Comparison of ENCODE assay signal across 30 cellular contexts in genomic region chr10:123526356-123527079, GRCh38.
DNase-seq lines count a peak whose midpoint lies in the region; ATAC-seq and TF ChIP-seq lines count a peak whose summit lies in the region.
"Had no signal": no experiment of that assay in that cellular context is flagged by ENCODE, and none has a peak within 500 bp of the region (broad histone marks: within the 10 kb centered on the region; RNA-seq: fewer than 3 reads in every experiment).

No MANE protein-coding gene starts in this region.

- CTCF ChIA-PET in activated CD4-positive, alpha-beta memory T cell treated with anti-CD3 and anti-CD28 coated beads for 36 hours (lab: Charles Lee): no interaction called here

- TF ChIP-seq CTCF in esophagus muscularis mucosa (IDR thresholded peaks at IDR 0.05): no peak

- WGBS in esophagus muscularis mucosa: 76% methylated on average over 7 of the region's 7 CpGs

- H3K4me1 Mint-ChIP-seq in activated CD4-positive, alpha-beta memory T cell treated with anti-CD3 and anti-CD28 coated beads for 36 hours (ENCODE audit: low read depth): no peaks in the 10 kb centered on the region
- no peaks in the 10 kb centered on the region for H3K4me1 Mint-ChIP-seq in activated T-cell treated with anti-CD3 and anti-CD28 coated beads, Interleukin-2, amount 50 U/mL, for 72 hours (ENCODE audit: low read depth)
- H3K4me1 Mint-ChIP-seq: activated CD4-positive, alpha-beta T cell treated with anti-CD3 and anti-CD28 coated beads, Interleukin-2, amount 10 ng/mL, durations not matched to agents 24 days and 14 days; CD4-positive, CD25-positive, alpha-beta regulatory T cell had no signal

- no peak for TF ChIP-seq EP300 in esophagus muscularis mucosa (IDR thresholded peaks at IDR 0.05)

- no peaks in the 10 kb centered on the region for H3K4me1 ChIP-seq in esophagus muscularis mucosa
- H3K4me1 ChIP-seq: colonic mucosa, right lobe of liver, spleen, thyroid gland had no signal

- peak; percentile 0 for DNase-seq in NCI-H2171 treated with DMSO at 0.1 percent for 48 hours (lab: John Stamatoyannopoulos, UW)
- no peak for DNase-seq in NCI-H2171 (lab: John Stamatoyannopoulos, UW)
- DNase-seq in NOMO-1 treated with dmso at 0.1 percent for 144 hours (lab: John Stamatoyannopoulos, UW; ENCODE audit: unreplicated experiment): peak; percentile 58
- DNase-seq in esophagus muscularis mucosa (ENCODE audit: extremely low spot score): peak; percentile 91
- peak; percentile 31 for DNase-seq in ureter (ENCODE audit: low spot score)
- DNase-seq in SIG-M5 treated with dmso at 0.1 percent for 504 hours (lab: John Stamatoyannopoulos, UW; ENCODE audit: unreplicated experiment): no peak
- no peak for DNase-seq in activated CD4-positive, alpha-beta memory T cell treated with anti-CD3 and anti-CD28 coated beads for 36 hours
- no peak for DNase-seq in activated T-cell treated with anti-CD3 and anti-CD28 coated beads, Interleukin-2, amount 50 U/mL, for 72 hours
- DNase-seq: activated CD4-positive, alpha-beta T cell treated with anti-CD3 and anti-CD28 coated beads, Interleukin-2, amount 10 ng/mL, durations not matched to agents 24 days and 14 days; activated naive CD4-positive, alpha-beta T cell; activated naive CD8-positive, alpha-beta T cell treated with anti-CD3 and anti-CD28 coated beads, Interleukin-2, amount 50 U/mL, for 24 hours; activated T-cell treated with anti-CD3 and anti-CD28 coated beads, Interleukin-2, amount 50 U/mL, for 48 hours; CD4-positive, CD25-positive, alpha-beta regulatory T cell; colonic mucosa; DND-41; effector CD8-positive, alpha-beta T cell; GF-D8; left ventricle myocardium superior; NCI-H1092 treated with DMSO at 0.1 percent for 48 hours; NCI-H187 treated with DMSO at 0.1 percent for 48 hours; NCI-H510A treated with DMSO at 0.1 percent for 48 hours; right lobe of liver; SHP77; spleen; stimulated activated CD4-positive, alpha-beta T cell treated with anti-CD3 and anti-CD28 coated beads, Interleukin-2, amount 100 ng/mL, for 24 hours; thyroid gland had no signal

- H3K9me3 ChIP-seq in esophagus muscularis mucosa: no peaks in the 10 kb centered on the region
- H3K9me3 ChIP-seq: colonic mucosa, right lobe of liver, thyroid gland had no signal

- no peak for TF ChIP-seq POLR2A in esophagus muscularis mucosa (IDR thresholded peaks at IDR 0.05; ENCODE audit: low read depth)

- H3K27me3 ChIP-seq in esophagus muscularis mucosa: peaks cover 0 to 11% (median 0%) of the 10 kb centered on the region in 4 donors
- H3K27me3 ChIP-seq: cardiac muscle cell, colonic mucosa, right lobe of liver, thyroid gland had no signal

- POLR2A ChIA-PET in activated CD4-positive, alpha-beta memory T cell treated with anti-CD3 and anti-CD28 coated beads for 36 hours (lab: Charles Lee): no interaction called here

- no peak overlapping the region for H3K27ac Mint-ChIP-seq in activated CD4-positive, alpha-beta memory T cell treated with anti-CD3 and anti-CD28 coated beads for 36 hours
- H3K27ac Mint-ChIP-seq in activated T-cell treated with anti-CD3 and anti-CD28 coated beads, Interleukin-2, amount 50 U/mL, for 72 hours: no peak overlapping the region
- H3K27ac Mint-ChIP-seq: activated CD4-positive, alpha-beta T cell treated with anti-CD3 and anti-CD28 coated beads, Interleukin-2, amount 10 ng/mL, durations not matched to agents 24 days and 14 days; activated naive CD8-positive, alpha-beta T cell treated with anti-CD3 and anti-CD28 coated beads, Interleukin-2, amount 50 U/mL, for 24 hours; IgD-negative memory B cell had no signal

- H3K36me3 Mint-ChIP-seq in activated CD4-positive, alpha-beta memory T cell treated with anti-CD3 and anti-CD28 coated beads for 36 hours: no peaks in the 10 kb centered on the region
- no peaks in the 10 kb centered on the region for H3K36me3 Mint-ChIP-seq in activated T-cell treated with anti-CD3 and anti-CD28 coated beads, Interleukin-2, amount 50 U/mL, for 72 hours (ENCODE audit: insufficient read depth in 2 of 2)
- H3K36me3 Mint-ChIP-seq: CD4-positive, CD25-positive, alpha-beta regulatory T cell; IgD-negative memory B cell had no signal

- no peak overlapping the region for H3K27ac ChIP-seq in esophagus muscularis mucosa (replicated peaks in 1 of 4)
- H3K27ac ChIP-seq: 22Rv1, cardiac muscle cell, colonic mucosa, right lobe of liver, spleen, thyroid gland had no signal

- H3K9me3 Mint-ChIP-seq in activated CD4-positive, alpha-beta memory T cell treated with anti-CD3 and anti-CD28 coated beads for 36 hours: no peaks in the 10 kb centered on the region
- no peaks in the 10 kb centered on the region for H3K9me3 Mint-ChIP-seq in activated T-cell treated with anti-CD3 and anti-CD28 coated beads, Interleukin-2, amount 50 U/mL, for 72 hours
- H3K9me3 Mint-ChIP-seq: activated CD4-positive, alpha-beta T cell treated with anti-CD3 and anti-CD28 coated beads, Interleukin-2, amount 10 ng/mL, durations not matched to agents 24 days and 14 days; activated naive CD8-positive, alpha-beta T cell treated with anti-CD3 and anti-CD28 coated beads, Interleukin-2, amount 50 U/mL, for 24 hours; IgD-negative memory B cell had no signal

- intact Hi-C loops in esophagus muscularis mucosa (cut with DNase I): no loop called here
- intact Hi-C loops in activated CD4-positive, alpha-beta memory T cell treated with anti-CD3 and anti-CD28 coated beads for 36 hours (cut with micrococcal nuclease): no loop called here

- no peaks in the 10 kb centered on the region for H3K36me3 ChIP-seq in esophagus muscularis mucosa
- H3K36me3 ChIP-seq: cardiac muscle cell, colonic mucosa, right lobe of liver, spleen, thyroid gland had no signal

- H3K4me3 ChIP-seq in esophagus muscularis mucosa: no peak overlapping the region
- H3K4me3 ChIP-seq: cardiac muscle cell, colonic mucosa, right lobe of liver, spleen, thyroid gland had no signal

- no peak overlapping the region for H3K4me3 Mint-ChIP-seq in activated CD4-positive, alpha-beta memory T cell treated with anti-CD3 and anti-CD28 coated beads for 36 hours
- no peak overlapping the region for H3K4me3 Mint-ChIP-seq in activated T-cell treated with anti-CD3 and anti-CD28 coated beads, Interleukin-2, amount 50 U/mL, for 72 hours
- H3K4me3 Mint-ChIP-seq: activated CD4-positive, alpha-beta T cell treated with anti-CD3 and anti-CD28 coated beads, Interleukin-2, amount 10 ng/mL, durations not matched to agents 24 days and 14 days; activated naive CD8-positive, alpha-beta T cell treated with anti-CD3 and anti-CD28 coated beads, Interleukin-2, amount 50 U/mL, for 24 hours; CD4-positive, CD25-positive, alpha-beta regulatory T cell; IgD-negative memory B cell had no signal

- no peak for ATAC-seq in activated T-cell treated with anti-CD3 and anti-CD28 coated beads, Interleukin-2, amount 50 U/mL, for 72 hours (replicated peaks in 1 of 2)
- ATAC-seq: activated naive CD8-positive, alpha-beta T cell treated with anti-CD3 and anti-CD28 coated beads, Interleukin-2, amount 50 U/mL, for 24 hours; left ventricle myocardium superior; Panc1 had no signal

- H3K27me3 Mint-ChIP-seq in activated CD4-positive, alpha-beta memory T cell treated with anti-CD3 and anti-CD28 coated beads for 36 hours: peaks cover 20% of the 10 kb centered on the region
- peaks cover 3% of the 10 kb centered on the region for H3K27me3 Mint-ChIP-seq in activated T-cell treated with anti-CD3 and anti-CD28 coated beads, Interleukin-2, amount 50 U/mL, for 72 hours (ENCODE audit: low read depth)
- H3K27me3 Mint-ChIP-seq: activated CD4-positive, alpha-beta T cell treated with anti-CD3 and anti-CD28 coated beads, Interleukin-2, amount 10 ng/mL, durations not matched to agents 24 days and 14 days; IgD-negative memory B cell had no signal

Comparison
In these comparisons a context has a peak if more than half of its experiments do, and no peak if none do; other contexts are left out.
1. DNase-seq: peak in NCI-H2171 treated with DMSO at 0.1 percent for 48 hours (single experiment), NOMO-1 treated with dmso at 0.1 percent for 144 hours (single experiment), esophagus muscularis mucosa (single experiment) and ureter (single experiment); none in NCI-H2171 (single experiment), SIG-M5 treated with dmso at 0.1 percent for 504 hours (single experiment), activated CD4-positive, alpha-beta memory T cell treated with anti-CD3 and anti-CD28 coated beads for 36 hours (single experiment) and activated T-cell treated with anti-CD3 and anti-CD28 coated beads, Interleukin-2, amount 50 U/mL, for 72 hours (0 of 2).